36 cellular contexts compared by ENCODE assay signal in the genomic region with DNA sequence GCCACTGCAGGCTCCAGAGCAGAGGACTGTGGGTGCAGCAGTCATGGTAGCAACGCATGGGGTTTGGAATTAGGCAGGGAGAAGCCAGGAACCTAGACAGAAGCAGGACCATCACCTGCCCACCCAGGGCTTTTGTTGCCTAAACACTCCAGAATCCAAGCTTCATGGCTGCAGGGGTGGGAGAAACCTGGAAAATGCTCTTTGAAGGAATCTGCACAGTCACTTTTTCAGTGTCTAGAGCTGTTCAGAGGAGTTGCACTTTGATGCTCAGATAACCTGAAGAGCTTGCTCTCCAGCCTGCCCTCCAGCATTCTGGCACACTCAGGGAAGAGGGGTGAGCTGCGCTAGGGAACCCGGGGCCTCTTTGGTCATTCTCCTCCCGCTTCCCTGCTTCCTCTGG. TPM values are rescaled to one million over a fixed set of nuclear protein-coding genes. Genes with fewer than 3 reads are reported as not detected.
"Had no signal": no experiment of that assay in that cellular context is flagged by ENCODE, and none has a peak within 500 bp of the region (broad histone marks: within the 10 kb centered on the region; RNA-seq: fewer than 3 reads in every experiment).

No MANE protein-coding gene starts in this region.

- DNase-seq: dermis blood vessel endothelial cell; effector memory CD4-positive, alpha-beta T cell; foreskin keratinocyte; heart left ventricle; left cardiac atrium; left lung; mesenchymal stem cell; midbrain; naive thymus-derived CD8-positive, alpha-beta T cell; nephron progenitor cell; nucleus accumbens; stimulated activated CD4-positive, alpha-beta T cell treated with anti-CD3 and anti-CD28 coated beads, Interleukin-12 subunit alpha, Interleukin-12 subunit beta, amount 100 ng/mL, for 4 hours; stimulated activated CD4-positive, alpha-beta T cell treated with anti-CD3 and anti-CD28 coated beads, Interleukin-1b, Interleukin-23, amount 100 ng/mL, for 48 hours; stimulated activated CD4-positive, alpha-beta T cell treated with anti-CD3 and anti-CD28 coated beads, Interleukin-4, amount 100 ng/mL, for 1 hour; stimulated activated CD8-positive, alpha-beta memory T cell treated with anti-CD3 and anti-CD28 coated beads, Interleukin-4, amount 100 ng/mL, for 48 hours; stimulated activated naive CD4-positive, alpha-beta T cell; stimulated activated naive CD8-positive, alpha-beta T cell treated with anti-CD3 and anti-CD28 coated beads, Interleukin-15, amount 100 ng/mL, for 72 hours; transverse colon; uterus had no signal

- H3K27ac Mint-ChIP-seq: naive thymus-derived CD8-positive, alpha-beta T cell; nephron progenitor cell had no signal

- H3K27me3 ChIP-seq: esophagus muscularis mucosa, foreskin keratinocyte, gastroesophageal sphincter, heart left ventricle, hepatocyte, left lung, right atrium auricular region, suprapubic skin, transverse colon, uterus had no signal

- H3K27me3 Mint-ChIP-seq: stimulated activated naive CD8-positive, alpha-beta T cell treated with anti-CD3 and anti-CD28 coated beads, Interleukin-15, amount 100 ng/mL, for 72 hours had no signal

- H3K36me3 Mint-ChIP-seq: naive thymus-derived CD8-positive, alpha-beta T cell had no signal

- ATAC-seq: foreskin keratinocyte; gastroesophageal sphincter; heart left ventricle; left cardiac atrium; left lung; naive thymus-derived CD8-positive, alpha-beta T cell; sciatic nerve; stimulated activated naive CD8-positive, alpha-beta T cell treated with anti-CD3 and anti-CD28 coated beads, Interleukin-15, amount 100 ng/mL, for 72 hours had no signal

- H3K4me3 ChIP-seq: coronary artery, esophagus muscularis mucosa, gastroesophageal sphincter, heart left ventricle, hepatocyte, left lung, prostate gland, right atrium auricular region, smooth muscle cell, suprapubic skin, transverse colon, uterus had no signal

- H3K4me1 Mint-ChIP-seq: stimulated activated naive CD8-positive, alpha-beta T cell treated with anti-CD3 and anti-CD28 coated beads, Interleukin-15, amount 100 ng/mL, for 72 hours had no signal

- H3K9me3 Mint-ChIP-seq: naive thymus-derived CD8-positive, alpha-beta T cell; nephron progenitor cell; stimulated activated naive CD8-positive, alpha-beta T cell treated with anti-CD3 and anti-CD28 coated beads, Interleukin-15, amount 100 ng/mL, for 72 hours had no signal

- H3K9me3 ChIP-seq: esophagus muscularis mucosa, gastroesophageal sphincter, heart left ventricle, left lung, prostate gland, right atrium auricular region, suprapubic skin, transverse colon, uterus had no signal

- H3K27ac ChIP-seq: coronary artery, esophagus muscularis mucosa, foreskin keratinocyte, gastroesophageal sphincter, heart left ventricle, hepatocyte, left lung, prostate gland, right atrium auricular region, suprapubic skin, transverse colon, uterus had no signal

- H3K36me3 ChIP-seq: esophagus muscularis mucosa, gastroesophageal sphincter, heart left ventricle, left lung, prostate gland, right atrium auricular region, suprapubic skin, transverse colon, uterus had no signal

- H3K4me2 ChIP-seq: hepatocyte, smooth muscle cell had no signal

- H3K4me1 ChIP-seq: esophagus muscularis mucosa, foreskin keratinocyte, gastroesophageal sphincter, heart left ventricle, left lung, prostate gland, right atrium auricular region, suprapubic skin, transverse colon, uterus had no signal

- H3K4me3 Mint-ChIP-seq: naive thymus-derived CD8-positive, alpha-beta T cell; nephron progenitor cell; stimulated activated naive CD8-positive, alpha-beta T cell treated with anti-CD3 and anti-CD28 coated beads, Interleukin-15, amount 100 ng/mL, for 72 hours had no signal

- H2AFZ ChIP-seq: hepatocyte had no signal

RNA-seq across cellular contexts. Expression of gene CELA1, which starts 1.6 kb away (rescaled TPM):
- total RNA-seq: dermis blood vessel endothelial cell, endothelial cell of umbilical vein, epithelial cell of proximal tubule, esophagus muscularis mucosa, fibroblast of lung, foreskin keratinocyte, gastroesophageal sphincter, heart left ventricle, hepatocyte, kidney epithelial cell, left cardiac atrium, left lung, lower leg skin, lung microvascular endothelial cell, mucosa of gallbladder, osteocyte, prostate gland, right atrium auricular region, sciatic nerve, smooth muscle cell, suprapubic skin, transverse colon, uterus had no signal
- polyA plus RNA-seq: endothelial cell of umbilical vein, fibroblast of lung, foreskin keratinocyte, heart left ventricle, hepatocyte, smooth muscle cell had no signal

RNA-seq across cellular contexts. Expression of gene BIN2, which starts 24.1 kb away (rescaled TPM):
- total RNA-seq: dermis blood vessel endothelial cell, endothelial cell of umbilical vein, epithelial cell of proximal tubule, fibroblast of lung, foreskin keratinocyte, kidney epithelial cell, lung microvascular endothelial cell, osteocyte, smooth muscle cell had no signal
- polyA plus RNA-seq: endothelial cell of umbilical vein, fibroblast of lung, foreskin keratinocyte, hepatocyte, smooth muscle cell had no signal
